In the genomic region with DNA sequence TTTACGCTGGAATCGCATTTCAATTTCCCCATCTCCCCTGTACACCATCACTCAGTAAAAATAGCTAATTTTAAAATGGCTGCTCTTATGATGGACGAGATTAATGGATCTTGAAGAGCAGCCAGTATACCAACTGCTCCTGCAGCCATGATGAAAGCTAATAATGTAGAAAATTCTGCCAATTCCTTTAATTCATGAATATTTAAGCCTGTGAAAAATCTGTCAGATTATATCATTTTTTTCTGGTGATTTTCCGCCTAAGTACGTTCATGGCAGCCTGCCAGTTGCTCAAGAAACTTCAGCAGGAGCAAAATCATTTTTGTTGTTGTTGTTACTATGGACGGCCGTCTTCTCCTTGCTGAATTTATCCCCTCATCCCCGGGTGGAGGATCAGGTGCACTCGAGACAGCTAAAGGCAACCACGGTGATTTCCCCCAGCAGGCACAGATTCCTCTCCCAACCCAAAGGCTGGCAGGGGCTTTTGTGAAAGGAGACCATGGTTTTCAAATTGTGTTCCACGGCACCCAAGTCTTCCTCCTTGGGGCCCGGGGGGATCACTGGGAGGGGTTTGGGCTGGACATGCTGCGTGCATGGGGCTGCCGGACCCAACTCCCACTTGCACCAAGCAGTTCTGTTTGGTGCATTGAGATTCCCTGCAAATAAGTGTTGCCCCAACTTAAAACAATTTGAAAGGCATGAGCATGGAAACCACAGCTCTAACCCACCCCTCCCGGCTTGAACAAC, we compare ENCODE assay signal across 11 cellular contexts.
A peak's percentile ranks its signal among the peaks of the same experiment; 100 is the strongest.
DNase-seq lines count a peak whose midpoint lies in the region; ATAC-seq and TF ChIP-seq lines count a peak whose summit lies in the region.
"Had no signal": no experiment of that assay in that cellular context is flagged by ENCODE, and none has a peak within 500 bp of the region (broad histone marks: within the 10 kb centered on the region; RNA-seq: fewer than 3 reads in every experiment).

No MANE protein-coding gene starts in this region.

- POLR2A ChIA-PET in AG04450 (lab: Yijun Ruan, JAX) = interaction anchor here (1.9 kb wide), 1 partner anchor 376 kb away, joined by 12 read pairs; a partner anchor contains a TSS

- H3K9ac ChIP-seq in Loucy (ENCODE audit: low read depth, low read length, poor library complexity, severe bottlenecking) (peak overlapping the region; percentile 44), neural progenitor cell (no peak overlapping the region)

- peaks cover 59% of the 10 kb centered on the region for H3K4me1 ChIP-seq in Loucy (ENCODE audit: insufficient read depth, low read length, poor library complexity, severe bottlenecking)
- peaks cover 8% of the 10 kb centered on the region for H3K4me1 ChIP-seq in neural progenitor cell

- H3K36me3 ChIP-seq in Loucy (ENCODE audit: insufficient read depth, low read length) = no peaks in the 10 kb centered on the region
- no peaks in the 10 kb centered on the region for H3K36me3 ChIP-seq in neural progenitor cell

- H3K79me2 ChIP-seq in Loucy (ENCODE audit: insufficient read depth, low read length) (no peaks in the 10 kb centered on the region), neural progenitor cell (ENCODE audit: low read depth) (no peaks in the 10 kb centered on the region)

- peak overlapping the region; percentile 95 for H3K27ac ChIP-seq in AG04450 (ENCODE audit: low read depth, low read length)
- H3K27ac ChIP-seq in neural progenitor cell = no peak overlapping the region

- H2AFZ ChIP-seq in Loucy (ENCODE audit: low read length) = no peak overlapping the region
- H2AFZ ChIP-seq in neural progenitor cell (replicated peaks) = no peak overlapping the region

- peak overlapping the region; percentile 52 for H3K4me2 ChIP-seq in Loucy (ENCODE audit: low read depth, low read length, poor library complexity, severe bottlenecking)
- H3K4me2 ChIP-seq in neural progenitor cell = peak overlapping the region; percentile 22

- intact Hi-C loops in left colon (cut with DNase I, micrococcal nuclease) = no loop called here

- H3K4me3 ChIP-seq in AG04450 (ENCODE audit: low read depth, low read length) = peak overlapping the region; percentile 31; the same call in 1 of the 2 replicates
- H3K4me3 ChIP-seq in Loucy (ENCODE audit: low read length, poor library complexity, severe bottlenecking) = no peak overlapping the region
- H3K4me3 ChIP-seq in neural progenitor cell = no peak overlapping the region

- no peaks in the 10 kb centered on the region for H3K9me2 ChIP-seq in Loucy (replicated peaks; ENCODE audit: low read depth, low read length)

- CTCF ChIA-PET in AG04450 (lab: Charles Lee) = interaction anchor here (2.1 kb wide), 1 partner anchor 14 kb away, joined by 16 read pairs; no protein-coding TSS in a partner anchor

- no peaks in the 10 kb centered on the region for H3K9me3 ChIP-seq in AG04450 (ENCODE audit: control insufficient read depth, insufficient read depth, low read length)
- H3K9me3 ChIP-seq in Loucy (ENCODE audit: insufficient read depth, low read depth, low read length) = no peaks in the 10 kb centered on the region
- H3K9me3 ChIP-seq in neural progenitor cell (ENCODE audit: low read depth) = no peaks in the 10 kb centered on the region

- H3F3A ChIP-seq in Loucy (ENCODE audit: low read depth) (no peaks in the 10 kb centered on the region), neural progenitor cell (ENCODE audit: low read depth) (no peaks in the 10 kb centered on the region)

- ATAC-seq in HG02678 (IDR thresholded peaks at IDR 0.05; ENCODE audit: unreplicated experiment) (no peak), left colon (no peak)

- H3K27me3 ChIP-seq in AG04450 (ENCODE audit: control insufficient read depth, insufficient read depth, low read length) (peaks cover 18% of the 10 kb centered on the region), Loucy (ENCODE audit: insufficient read depth, low read length, poor library complexity, severe bottlenecking) (no peaks in the 10 kb centered on the region), neural progenitor cell (no peaks in the 10 kb centered on the region)

- H3K27ac Mint-ChIP-seq in chondrocyte (ENCODE audit: unreplicated experiment) (no peak overlapping the region), neural progenitor cell (no peak overlapping the region)
- H3K27ac Mint-ChIP-seq: activated T-cell treated with anti-CD3 and anti-CD28 coated beads, Interleukin-2, amount 50 U/mL, for 24 hours had no signal

- peaks cover 24% of the 10 kb centered on the region for H3K4me1 Mint-ChIP-seq in chondrocyte (ENCODE audit: low read depth)
- peaks cover 31% of the 10 kb centered on the region for H3K4me1 Mint-ChIP-seq in neural progenitor cell

- TF ChIP-seq CTCF in AG04450 (IDR thresholded peaks at IDR 0.05; ENCODE audit: low read depth, low read length) = no peak
- no peak for TF ChIP-seq CTCF in Loucy (conservative IDR thresholded peaks at IDR 0.05; ENCODE audit: low read length)
- TF ChIP-seq CTCF in chondrocyte (IDR thresholded peaks at IDR 0.05) = no peak
- TF ChIP-seq CTCF in neural progenitor cell (IDR thresholded peaks at IDR 0.05) = no peak

- H3K27me3 Mint-ChIP-seq in chondrocyte (ENCODE audit: low read depth) = peaks cover 38% of the 10 kb centered on the region
- H3K27me3 Mint-ChIP-seq in neural progenitor cell (ENCODE audit: insufficient read depth, low read depth) = peaks cover 18% of the 10 kb centered on the region

- no peaks in the 10 kb centered on the region for H4K20me1 ChIP-seq in Loucy (ENCODE audit: insufficient read depth, low read length, poor library complexity, severe bottlenecking)
- no peaks in the 10 kb centered on the region for H4K20me1 ChIP-seq in neural progenitor cell (ENCODE audit: low read depth)

- H3K4me3 Mint-ChIP-seq in chondrocyte (ENCODE audit: unreplicated experiment) (no peak overlapping the region), neural progenitor cell (no peak overlapping the region)
- H3K4me3 Mint-ChIP-seq: activated T-cell treated with anti-CD3 and anti-CD28 coated beads, Interleukin-2, amount 50 U/mL, for 24 hours had no signal

- H3K36me3 Mint-ChIP-seq in chondrocyte (ENCODE audit: low read depth) = peaks cover 1% of the 10 kb centered on the region
- H3K36me3 Mint-ChIP-seq in neural progenitor cell = no peaks in the 10 kb centered on the region

- H3K9me3 Mint-ChIP-seq in chondrocyte (ENCODE audit: low read depth) = no peaks in the 10 kb centered on the region
- no peaks in the 10 kb centered on the region for H3K9me3 Mint-ChIP-seq in neural progenitor cell
- H3K9me3 Mint-ChIP-seq: activated T-cell treated with anti-CD3 and anti-CD28 coated beads, Interleukin-2, amount 50 U/mL, for 24 hours had no signal

- DNase-seq in AG04450 (ENCODE audit: low read depth, low spot score) (no peak), chondrocyte (ENCODE audit: low spot score) (peak; percentile 51), neural progenitor cell (ENCODE audit: low spot score) (no peak), HCEC 1CT (no peak), left colon (no peak), retina (no peak)
- DNase-seq: cerebellar nuclear complex, foreskin melanocyte had no signal
